Comparison of ENCODE assay signal across 10 cellular contexts in the genomic region with DNA sequence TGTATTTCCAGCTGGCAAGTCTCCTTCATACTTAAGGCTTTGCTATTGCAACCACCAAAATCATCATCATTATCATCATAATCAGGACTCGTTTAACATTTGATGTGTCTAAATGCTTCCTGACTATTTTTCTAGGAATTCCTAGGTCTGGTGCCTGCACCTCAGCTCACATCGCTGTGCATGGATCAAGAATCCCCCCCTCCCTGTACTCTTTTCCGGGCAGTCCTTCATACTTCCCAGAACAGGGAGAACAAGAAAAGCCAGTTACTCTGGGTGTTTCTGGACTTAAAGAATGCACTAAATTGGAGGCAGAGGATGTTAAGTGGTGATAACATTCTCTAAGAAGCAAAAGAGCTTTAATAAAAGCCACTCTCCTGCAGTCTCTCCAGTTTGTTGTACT. TPM values are rescaled to one million over a fixed set of nuclear protein-coding genes. Genes with fewer than 3 reads are reported as not detected.
DNase-seq lines count a peak whose midpoint lies in the region; ATAC-seq and TF ChIP-seq lines count a peak whose summit lies in the region.
"Had no signal": no experiment of that assay in that cellular context is flagged by ENCODE, and none has a peak within 500 bp of the region (broad histone marks: within the 10 kb centered on the region; RNA-seq: fewer than 3 reads in every experiment).

No MANE protein-coding gene starts in this region.

- 0% methylated on average over 1 of the region's 3 CpGs; no CpG with 5 or more reads in 1 of the 2 experiments for WGBS in IMR-90 (ENCODE audit: extremely low coverage in 2 of 2, insufficient read length in 1 of 2), 2 experiments

- H3K4me1 ChIP-seq in IMR-90 (ENCODE audit: control insufficient read depth, insufficient read depth, low read length) (peaks cover 4% of the 10 kb centered on the region), vagina (peaks cover 30% of the 10 kb centered on the region)

- TF ChIP-seq POLR2A in IMR-90 (IDR thresholded peaks at IDR 0.05; ENCODE audit: low read depth, low read length), result no peak
- no peak for TF ChIP-seq POLR2A in vagina (IDR thresholded peaks at IDR 0.05)

- DNase-seq in IMR-90 (no peak), amniotic epithelial cell (ENCODE audit: low read depth) (peak; percentile 15), iris pigment epithelial cell (ENCODE audit: low read depth) (peak; percentile 29), sciatic nerve (ENCODE audit: low spot score) (no peak), vagina (ENCODE audit: extremely low spot score in 2 of 2) (no peak), cortex of kidney (lab: John Stamatoyannopoulos, UW) (no peak)
- no peak for DNase-seq in activated CD4-positive, alpha-beta T cell treated with anti-CD3 and anti-CD28 coated beads for 36 hours
- DNase-seq: HFFc6 had no signal

- H3K4me2 ChIP-seq in IMR-90 (ENCODE audit: low read depth, low read length), result peak overlapping the region; percentile 76

- H4K20me1 ChIP-seq in IMR-90 (ENCODE audit: insufficient read depth, low read length), result no peaks in the 10 kb centered on the region

- H3K14ac ChIP-seq in IMR-90 (replicated peaks; ENCODE audit: low read depth, low read length), result no peak overlapping the region; the same call in 1 of the 2 replicates

- H3K79me1 ChIP-seq in IMR-90 (ENCODE audit: low read depth in 1 of 2, low read length in 2 of 2), result no peaks in the 10 kb centered on the region

- H4K91ac ChIP-seq in IMR-90 (ENCODE audit: insufficient read depth, low read depth, low read length), result no peak overlapping the region

- no peak for TF ChIP-seq RAD21 in IMR-90 (IDR thresholded peaks at IDR 0.05; ENCODE audit: low read length)

- H3K4me1 Mint-ChIP-seq in activated CD4-positive, alpha-beta T cell treated with anti-CD3 and anti-CD28 coated beads for 36 hours, result peaks cover 3% of the 10 kb centered on the region

- H2BK15ac ChIP-seq in IMR-90 (ENCODE audit: low read depth, low read length), result peak overlapping the region; percentile 7; the same call in 2 of the 3 replicates

- H3K4me3 Mint-ChIP-seq in activated CD4-positive, alpha-beta T cell treated with anti-CD3 and anti-CD28 coated beads for 36 hours, result no peak overlapping the region
- H3K4me3 Mint-ChIP-seq: HFFc6, memory B cell had no signal

- in situ Hi-C loops in IMR-90 (cut with MboI; ENCODE audit: low sequenced_read_pairs), result no loop called here

- no peak overlapping the region for H3K4ac ChIP-seq in IMR-90 (ENCODE audit: low read depth, low read length)

- H2AK9ac ChIP-seq in IMR-90 (replicated peaks; ENCODE audit: low read depth, low read length, poor library complexity), result no peak overlapping the region

- H3K27me3 Mint-ChIP-seq in activated CD4-positive, alpha-beta T cell treated with anti-CD3 and anti-CD28 coated beads for 36 hours, result no peaks in the 10 kb centered on the region
- H3K27me3 Mint-ChIP-seq: memory B cell had no signal

- TF ChIP-seq CTCF in IMR-90 (conservative IDR thresholded peaks at IDR 0.05; ENCODE audit: low read depth, low read length), result no peak
- TF ChIP-seq CTCF in vagina (IDR thresholded peaks at IDR 0.05), result no peak

- H3K9me3 Mint-ChIP-seq in activated CD4-positive, alpha-beta T cell treated with anti-CD3 and anti-CD28 coated beads for 36 hours (ENCODE audit: low read depth), result no peaks in the 10 kb centered on the region
- H3K9me3 Mint-ChIP-seq: HFFc6, memory B cell had no signal

- peaks cover 23% of the 10 kb centered on the region for H3K36me3 Mint-ChIP-seq in activated CD4-positive, alpha-beta T cell treated with anti-CD3 and anti-CD28 coated beads for 36 hours (ENCODE audit: low read depth)

- dilution Hi-C loops in IMR-90 (cut with HindIII; ENCODE audit: low sequenced_read_pairs, unreplicated experiment), result no loop called here

- POLR2A ChIA-PET in IMR-90 (lab: Charles Lee; ENCODE audit: unreplicated experiment), result no interaction called here
- POLR2A ChIA-PET in activated CD4-positive, alpha-beta T cell treated with anti-CD3 and anti-CD28 coated beads for 36 hours (lab: Charles Lee), result no interaction called here

- H2BK120ac ChIP-seq in IMR-90 (ENCODE audit: low read depth, low read length), result peak overlapping the region; percentile 12; the same call in 1 of the 2 replicates

- H4K8ac ChIP-seq in IMR-90 (ENCODE audit: low read depth in 2 of 2, low read length in 2 of 2), result no peak overlapping the region

- peak overlapping the region; percentile 7; the same call in 1 of the 2 replicates for H3K23ac ChIP-seq in IMR-90 (ENCODE audit: low read depth, low read length)

- H3K56ac ChIP-seq in IMR-90 (ENCODE audit: extremely low read depth, insufficient read depth, low read length), result no peak overlapping the region

- H3K18ac ChIP-seq in IMR-90 (ENCODE audit: low read depth, low read length), result peak overlapping the region; percentile 69

- H2AK5ac ChIP-seq in IMR-90 (ENCODE audit: low read depth, low read length), result no peak overlapping the region

- peak overlapping the region; percentile 24 for H2BK5ac ChIP-seq in IMR-90 (ENCODE audit: low read depth, low read length, poor library complexity, severe bottlenecking)

- H3K4me3 ChIP-seq in IMR-90 (ENCODE audit: insufficient read depth, low read depth, low read length), result no peak overlapping the region
- no peak overlapping the region for H3K4me3 ChIP-seq in vagina

- no peak overlapping the region for H2BK20ac ChIP-seq in IMR-90 (ENCODE audit: low read depth, low read length)

- no peaks in the 10 kb centered on the region for H3K36me3 ChIP-seq in IMR-90 (ENCODE audit: control insufficient read depth, insufficient read depth, low read length)
- no peaks in the 10 kb centered on the region for H3K36me3 ChIP-seq in vagina

- H2AFZ ChIP-seq in IMR-90 (replicated peaks; ENCODE audit: low read length, poor library complexity), result peak overlapping the region; percentile 64

- peak; percentile 35 for ATAC-seq in IMR-90 (ENCODE audit: low read depth)
- ATAC-seq in sciatic nerve, result peak; percentile 72
- ATAC-seq in GM19397 (IDR thresholded peaks at IDR 0.05; ENCODE audit: unreplicated experiment), result no peak
- ATAC-seq in activated CD4-positive, alpha-beta T cell treated with anti-CD3 and anti-CD28 coated beads for 36 hours, result no peak

- H3K27me3 ChIP-seq in IMR-90 (ENCODE audit: control insufficient read depth, insufficient read depth, low read length), result no peaks in the 10 kb centered on the region
- no peaks in the 10 kb centered on the region for H3K27me3 ChIP-seq in vagina

- no TSS peak for BruUV-seq in IMR-90 (replicated peaks; lab: Mats Ljungman, UMichigan)

- peak overlapping the region; percentile 79; the same call in 1 of the 2 replicates for H3K27ac ChIP-seq in IMR-90 (ENCODE audit: insufficient read depth, low read length)
- no peak overlapping the region for H3K27ac ChIP-seq in vagina

- intact Hi-C loops in IMR-90 (cut with micrococcal nuclease) (no loop called here), sciatic nerve (cut with DNase I) (no loop called here), vagina (cut with DNase I) (no loop called here)
- intact Hi-C loops in activated CD4-positive, alpha-beta T cell treated with anti-CD3 and anti-CD28 coated beads for 36 hours (cut with DNase I, micrococcal nuclease), result no loop called here

- no peak overlapping the region; the same call in 1 of the 2 replicates for H3K9ac ChIP-seq in IMR-90 (ENCODE audit: low read depth, low read length)

- H4K5ac ChIP-seq in IMR-90 (ENCODE audit: low read depth, low read length), result peak overlapping the region; percentile 82

- CTCF ChIA-PET in IMR-90 (lab: Yijun Ruan, JAX), result no interaction called here
- CTCF ChIA-PET in activated CD4-positive, alpha-beta T cell treated with anti-CD3 and anti-CD28 coated beads for 36 hours (lab: Charles Lee), result interaction anchor here (0.9 to 1.1 kb wide), 2 partner anchors 136 to 293 kb away, joined by 4 to 5 read pairs; no protein-coding TSS in a partner anchor

- no peak overlapping the region for H3K27ac Mint-ChIP-seq in activated CD4-positive, alpha-beta T cell treated with anti-CD3 and anti-CD28 coated beads for 36 hours
- H3K27ac Mint-ChIP-seq: HFFc6, memory B cell had no signal

- H3K9me3 ChIP-seq in IMR-90 (ENCODE audit: control insufficient read depth, insufficient read depth, low read length), result no peaks in the 10 kb centered on the region
- no peaks in the 10 kb centered on the region for H3K9me3 ChIP-seq in vagina

- no peaks in the 10 kb centered on the region; the same call in 1 of the 2 replicates for H3K9me1 ChIP-seq in IMR-90 (ENCODE audit: insufficient read depth, low read length)

TF ChIP-seq in IMR-90, 13 proteins besides CTCF, POLR2A, EP300 and RAD21 (continues in another document):
- TF ChIP-seq SMC3 (IDR thresholded peaks at IDR 0.05; ENCODE audit: low read depth, low read length), result no peak
- no peak for TF ChIP-seq RCOR1 (IDR thresholded peaks at IDR 0.05; ENCODE audit: insufficient replicate concordance, low read length)
- no peak for TF ChIP-seq MXI1 (IDR thresholded peaks at IDR 0.05; ENCODE audit: borderline replicate concordance, low read depth, low read length)
- no peak for TF ChIP-seq CEBPB (IDR thresholded peaks at IDR 0.05; ENCODE audit: low read depth, low read length)

RNA-seq across cellular contexts. Expression of a gene that starts 9.4 kb away (rescaled TPM):
- total RNA-seq in IMR-90 (2012; rRNA removed), result not detected in 2 replicates
- polyA plus RNA-seq in IMR-90 (2012; rRNA removed), result not detected in 2 replicates
- not detected in 2 replicates for polyA plus RNA-seq in IMR-90 (2012; cell fraction: cytosol; rRNA removed)
- polyA plus RNA-seq in IMR-90 (2012; cell fraction: nucleus; rRNA removed; ENCODE audit: low replicate concordance), result not detected in 2 replicates
- 1.0 TPM for total RNA-seq in sciatic nerve
- 2.2 TPM for total RNA-seq in vagina
- 1 to 10 TPM; 1.7 to 2.0 TPM for total RNA-seq in activated CD4-positive, alpha-beta T cell treated with anti-CD3 and anti-CD28 coated beads for 36 hours
- total RNA-seq: HFFc6 had no signal

RNA-seq across cellular contexts. Expression of a gene that starts 32.5 kb away (rescaled TPM):
- total RNA-seq in IMR-90 (2012; rRNA removed) (24.9 and 28.1 TPM in 2 replicates), sciatic nerve (73.5 TPM), vagina (153 TPM)
- polyA plus RNA-seq in IMR-90 (2012; rRNA removed), result 30.7 and 31.8 TPM in 2 replicates
- polyA plus RNA-seq in IMR-90 (2012; cell fraction: cytosol; rRNA removed), result 14.3 and 33.3 TPM in 2 replicates
- polyA plus RNA-seq in IMR-90 (2012; cell fraction: nucleus; rRNA removed; ENCODE audit: low replicate concordance), result 4.4 and 8.4 TPM in 2 replicates
- 100 to 1,000 TPM; 596 to 912 TPM for total RNA-seq in activated CD4-positive, alpha-beta T cell treated with anti-CD3 and anti-CD28 coated beads for 36 hours

RNA-seq across cellular contexts. Expression of a gene that starts 43.3 kb away (rescaled TPM):
- total RNA-seq in IMR-90 (2012; rRNA removed) (0.56 and 1.4 TPM in 2 replicates), sciatic nerve (1,381 TPM), vagina (1,065 TPM)
- 1.9 and 2.7 TPM in 2 replicates for polyA plus RNA-seq in IMR-90 (2012; rRNA removed)
- 0.65 and 1.2 TPM in 2 replicates for polyA plus RNA-seq in IMR-90 (2012; cell fraction: cytosol; rRNA removed)
- polyA plus RNA-seq in IMR-90 (2012; cell fraction: nucleus; rRNA removed; ENCODE audit: low replicate concordance), result 0.10 and 0.57 TPM in 2 replicates
- total RNA-seq in activated CD4-positive, alpha-beta T cell treated with anti-CD3 and anti-CD28 coated beads for 36 hours, result not detected

RNA-seq across cellular contexts. Expression of a gene that starts 43.9 kb away (rescaled TPM):
- total RNA-seq in IMR-90 (2012; rRNA removed) (not detected in 2 replicates), sciatic nerve (not detected), vagina (not detected)
- polyA plus RNA-seq in IMR-90 (2012; rRNA removed), result not detected in 2 replicates
- not detected in 2 replicates for polyA plus RNA-seq in IMR-90 (2012; cell fraction: cytosol; rRNA removed)
- polyA plus RNA-seq in IMR-90 (2012; cell fraction: nucleus; rRNA removed; ENCODE audit: low replicate concordance), result not detected in 2 replicates
- under 1 TPM in 1 of 2 experiments, not detected in 1; 0.25 TPM for total RNA-seq in activated CD4-positive, alpha-beta T cell treated with anti-CD3 and anti-CD28 coated beads for 36 hours
- total RNA-seq: HFFc6 had no signal

Comparison
In these comparisons a context has a peak if more than half of its experiments do, and no peak if none do; other contexts are left out.
1. ATAC-seq: peak in IMR-90 (single experiment) and sciatic nerve (single experiment); none in GM19397 (single experiment) and activated CD4-positive, alpha-beta T cell treated with anti-CD3 and anti-CD28 coated beads for 36 hours (single experiment).
2. DNase-seq: peak in amniotic epithelial cell (single experiment) and iris pigment epithelial cell (single experiment); none in IMR-90 (single experiment), sciatic nerve (single experiment), vagina (0 of 2), activated CD4-positive, alpha-beta T cell treated with anti-CD3 and anti-CD28 coated beads for 36 hours (single experiment) and cortex of kidney (single experiment).
3. RNA of a gene that starts 43.3 kb away (total RNA-seq): 1,381 TPM in sciatic nerve (single experiment) and 1,065 TPM in vagina (single experiment); 0.56 to 1.4 TPM in IMR-90 and not detected in activated CD4-positive, alpha-beta T cell treated with anti-CD3 and anti-CD28 coated beads for 36 hours; every median in the first group is over 100 times any median in the second.